ENCODE assay signal across 17 cellular contexts in the genomic region with DNA sequence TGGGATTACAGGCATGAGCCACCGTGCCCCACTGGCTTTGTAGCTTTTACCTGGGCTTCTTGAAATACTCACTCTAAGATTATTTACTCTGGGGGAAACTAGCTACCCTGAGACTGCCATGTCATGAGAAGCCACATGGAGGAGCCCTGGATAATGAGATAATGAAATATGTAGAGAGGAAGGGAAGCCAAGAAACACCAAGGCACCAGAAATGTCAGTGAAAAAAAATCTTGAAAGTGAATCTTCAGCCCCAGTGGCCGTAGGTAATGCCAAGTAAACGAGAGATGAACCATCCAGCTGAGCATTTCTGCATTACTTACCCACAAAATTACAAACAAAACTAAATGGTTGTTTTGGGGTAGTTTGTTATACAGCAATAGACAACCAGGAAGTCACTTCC.
DNase-seq lines count a peak whose midpoint lies in the region; ATAC-seq and TF ChIP-seq lines count a peak whose summit lies in the region.
"Had no signal": no experiment of that assay in that cellular context is flagged by ENCODE, and none has a peak within 500 bp of the region (broad histone marks: within the 10 kb centered on the region; RNA-seq: fewer than 3 reads in every experiment).

No MANE protein-coding gene starts in this region.

- no TSS peak for BruUV-seq in OCI-LY7 (replicated peaks; lab: Mats Ljungman, UMichigan)

- no peaks in the 10 kb centered on the region for H3K9me3 ChIP-seq in OCI-LY7 (ENCODE audit: low read length)
- H3K9me3 ChIP-seq: esophagus muscularis mucosa had no signal

- POLR2A ChIA-PET in OCI-LY7 (lab: Charles Lee): interaction anchor here (0.6 to 1.7 kb wide), 3 partner anchors 13 to 1575 kb away, joined by 3 to 4 read pairs (median 3); no protein-coding TSS in a partner anchor

- H3K4me3 ChIP-seq in AG10803 (ENCODE audit: low read length) (no peak overlapping the region), OCI-LY7 (ENCODE audit: low read depth, low read length, poor library complexity, severe bottlenecking) (no peak overlapping the region), epithelial cell of esophagus (ENCODE audit: low read length) (no peak overlapping the region)
- H3K4me3 ChIP-seq: esophagus muscularis mucosa had no signal

- H3K4me1 Mint-ChIP-seq in HFFc6 (ENCODE audit: low read depth): peaks cover 26% of the 10 kb centered on the region
- peaks cover 11% of the 10 kb centered on the region for H3K4me1 Mint-ChIP-seq in chondrocyte (ENCODE audit: low read depth)

- H3K27ac Mint-ChIP-seq in HFFc6 (no peak overlapping the region), chondrocyte (ENCODE audit: unreplicated experiment) (no peak overlapping the region)

- no peaks in the 10 kb centered on the region for H3K9me2 ChIP-seq in OCI-LY7 (ENCODE audit: insufficient read depth, low read length)

- intact Hi-C loops in OCI-LY7 (cut with micrococcal nuclease; ENCODE audit: unreplicated experiment): no loop called here

- no peak for ATAC-seq in HG03565 (IDR thresholded peaks at IDR 0.05; ENCODE audit: unreplicated experiment)
- ATAC-seq: activated T-cell treated with anti-CD3 and anti-CD28 coated beads, Interleukin-2, amount 50 U/mL, for 4 hours; Panc1 had no signal

- no peaks in the 10 kb centered on the region for H3K4me1 ChIP-seq in OCI-LY7 (ENCODE audit: insufficient read depth, low read length, poor library complexity, severe bottlenecking)

- TF ChIP-seq CTCF in AG10803 (conservative IDR thresholded peaks at IDR 0.05; ENCODE audit: low read length) (peak; percentile 15; the same call in 1 of the 2 replicates), HFFc6 (IDR thresholded peaks at IDR 0.05) (peak; percentile 24; the same call in 1 of the 2 replicates), OCI-LY7 (conservative IDR thresholded peaks at IDR 0.05; ENCODE audit: low read length) (peak; percentile 24; the same call in 1 of the 2 replicates), epithelial cell of esophagus (IDR thresholded peaks at IDR 0.05; ENCODE audit: insufficient read depth, low read depth, low read length, missing control alignments) (peak; percentile 41), chondrocyte (IDR thresholded peaks at IDR 0.05) (no peak)

- H3K27ac ChIP-seq in OCI-LY7 (ENCODE audit: low read depth, low read length, poor library complexity, severe bottlenecking): no peak overlapping the region
- H3K27ac ChIP-seq: esophagus muscularis mucosa had no signal

- H3K27me3 Mint-ChIP-seq in HFFc6 (ENCODE audit: insufficient read depth) (peaks cover 9% of the 10 kb centered on the region), chondrocyte (ENCODE audit: low read depth) (no peaks in the 10 kb centered on the region)
- H3K27me3 Mint-ChIP-seq: progenitor cell of endocrine pancreas had no signal

- no peaks in the 10 kb centered on the region for H3K79me2 ChIP-seq in OCI-LY7 (ENCODE audit: insufficient read depth, low read depth, low read length)

- H3K36me3 ChIP-seq in OCI-LY7 (ENCODE audit: insufficient read depth, low read length): no peaks in the 10 kb centered on the region
- H3K36me3 ChIP-seq: esophagus muscularis mucosa had no signal

- H3K4me2 ChIP-seq in OCI-LY7 (ENCODE audit: low read length): no peak overlapping the region

- H3K4me3 Mint-ChIP-seq in HFFc6 (no peak overlapping the region), chondrocyte (ENCODE audit: unreplicated experiment) (no peak overlapping the region)
- H3K4me3 Mint-ChIP-seq: activated T-cell treated with anti-CD3 and anti-CD28 coated beads, Interleukin-2, amount 50 U/mL, for 4 hours had no signal

- H3K36me3 Mint-ChIP-seq in HFFc6 (ENCODE audit: low read depth) (no peaks in the 10 kb centered on the region; the same call in 1 of the 2 replicates), chondrocyte (ENCODE audit: low read depth) (peaks cover 8% of the 10 kb centered on the region)

- no peaks in the 10 kb centered on the region for H3K9me3 Mint-ChIP-seq in HFFc6
- H3K9me3 Mint-ChIP-seq in chondrocyte (ENCODE audit: low read depth): peaks cover 7% of the 10 kb centered on the region

- DNase-seq in AG10803 (ENCODE audit: low read depth) (no peak), HFFc6 (no peak), OCI-LY7 (ENCODE audit: low spot score) (no peak), epithelial cell of esophagus (ENCODE audit: low read depth) (peak; percentile 36), chondrocyte (ENCODE audit: low spot score) (no peak), NCI-H226 (no peak), AG08395 (ENCODE audit: low spot score) (no peak)
- DNase-seq: activated CD4-positive, alpha-beta T cell treated with anti-CD3 and anti-CD28 coated beads for 48 hours; activated T-cell treated with anti-CD3 and anti-CD28 coated beads, Interleukin-2, amount 50 U/mL, for 4 hours; cortex of kidney; kidney glomerular epithelial cell; NCI-H2171 treated with DMSO at 0.1 percent for 48 hours; stimulated activated CD4-positive, alpha-beta T cell treated with anti-CD3 and anti-CD28 coated beads, Interleukin-12 subunit alpha, Interleukin-12 subunit beta, amount 100 ng/mL, for 4 hours had no signal

- H4K20me1 ChIP-seq in OCI-LY7 (ENCODE audit: insufficient read depth, low read length): no peaks in the 10 kb centered on the region

- peak overlapping the region; percentile 3; the same call in 1 of the 2 replicates for H2AFZ ChIP-seq in OCI-LY7 (ENCODE audit: low read length)

- CTCF ChIA-PET in OCI-LY7 (lab: Charles Lee; ENCODE audit: unreplicated experiment): no interaction called here
